ENCODE assay signal across 2 cellular contexts in the genomic region with DNA sequence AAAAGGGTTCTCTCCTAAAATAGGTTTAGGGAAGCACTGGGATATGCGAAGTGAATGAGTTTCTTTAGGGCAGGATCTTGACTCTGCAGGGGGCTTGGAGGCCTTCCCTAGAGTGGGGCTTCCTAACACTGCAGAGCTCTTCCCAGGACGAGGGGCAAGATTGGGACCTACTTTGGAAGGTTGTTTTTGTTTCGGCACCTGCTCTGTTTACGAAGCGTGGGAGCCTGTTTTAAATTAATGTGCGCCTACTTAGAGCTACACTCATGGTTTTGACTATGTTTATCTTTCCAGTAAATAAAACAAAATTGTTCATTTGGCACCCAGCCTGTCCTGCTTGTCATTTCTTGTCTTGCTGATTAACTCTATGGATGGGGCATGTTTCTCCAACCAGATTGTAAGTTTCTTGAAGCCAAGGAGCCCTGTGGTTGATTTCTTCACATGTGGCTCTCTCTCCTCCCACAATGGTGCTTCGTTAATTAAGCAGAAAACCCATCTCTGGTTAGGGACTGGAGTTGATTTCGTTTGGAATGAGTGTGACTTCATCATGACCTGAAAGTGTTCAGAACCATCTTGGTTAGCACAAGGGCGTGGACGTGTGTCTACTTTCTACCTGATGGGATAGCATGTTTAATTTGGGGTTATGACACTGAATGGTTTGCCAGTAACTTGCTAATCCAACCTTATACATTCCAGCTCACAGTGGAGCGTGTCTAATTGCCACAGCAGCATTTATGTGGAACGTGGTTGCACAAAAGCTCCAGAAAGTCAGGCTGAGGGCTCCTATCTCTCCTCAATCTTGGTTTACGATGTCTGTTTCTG.
A peak's percentile ranks its signal among the peaks of the same experiment; 100 is the strongest.
TF ChIP-seq lines count a peak whose summit lies in the region.

No MANE protein-coding gene starts in this region.

TF ChIP-seq in HepG2, 621 proteins besides CTCF, POLR2A, EP300 and RAD21:
- TF ChIP-seq GABPB1 (CRISPR knock-in tag; IDR thresholded peaks at IDR 0.05) (no peak), RBM22 (optimal IDR thresholded peaks at IDR 0.05; ENCODE audit: low read length) (peak; percentile 56)
TF ChIP-seq in HepG2: peak in this region for 1.

TF ChIP-seq in H1, 55 proteins besides CTCF, POLR2A, EP300 and RAD21:
- TF ChIP-seq HDAC2 (IDR thresholded peaks at IDR 0.05; ENCODE audit: borderline replicate concordance in 1 of 2, low read depth in 2 of 2, low read length in 2 of 2) (no peak), RXRA (IDR thresholded peaks at IDR 0.05; ENCODE audit: insufficient read depth, low read depth, low read length) (no peak), RNF2 (IDR thresholded peaks at IDR 0.05; ENCODE audit: borderline replicate concordance, low read depth, low read length, missing control alignments, poor library complexity, severe bottlenecking) (no peak), NRF1 (IDR thresholded peaks at IDR 0.05; ENCODE audit: low read depth, low read length) (no peak), BCL11A (IDR thresholded peaks at IDR 0.05; ENCODE audit: low read depth in 2 of 2, low read length in 2 of 2) (no peak), CEBPB (IDR thresholded peaks at IDR 0.05; ENCODE audit: low read depth, low read length) (no peak), EGR1 (IDR thresholded peaks at IDR 0.05; ENCODE audit: borderline replicate concordance, low read depth, low read length) (no peak), SP2 (IDR thresholded peaks at IDR 0.05; ENCODE audit: low read length) (no peak), TEAD4 (IDR thresholded peaks at IDR 0.05; ENCODE audit: low read depth, low read length) (no peak), GABPA (IDR thresholded peaks at IDR 0.05; ENCODE audit: borderline replicate concordance, insufficient read depth, low read length) (no peak)
- TF ChIP-seq, protein P1, sequence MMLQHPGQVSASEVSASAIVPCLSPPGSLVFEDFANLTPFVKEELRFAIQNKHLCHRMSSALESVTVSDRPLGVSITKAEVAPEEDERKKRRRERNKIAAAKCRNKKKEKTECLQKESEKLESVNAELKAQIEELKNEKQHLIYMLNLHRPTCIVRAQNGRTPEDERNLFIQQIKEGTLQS (IDR thresholded peaks at IDR 0.05; ENCODE audit: insufficient read depth, low read depth, low read length) = no peak
- TF ChIP-seq, protein P2, sequence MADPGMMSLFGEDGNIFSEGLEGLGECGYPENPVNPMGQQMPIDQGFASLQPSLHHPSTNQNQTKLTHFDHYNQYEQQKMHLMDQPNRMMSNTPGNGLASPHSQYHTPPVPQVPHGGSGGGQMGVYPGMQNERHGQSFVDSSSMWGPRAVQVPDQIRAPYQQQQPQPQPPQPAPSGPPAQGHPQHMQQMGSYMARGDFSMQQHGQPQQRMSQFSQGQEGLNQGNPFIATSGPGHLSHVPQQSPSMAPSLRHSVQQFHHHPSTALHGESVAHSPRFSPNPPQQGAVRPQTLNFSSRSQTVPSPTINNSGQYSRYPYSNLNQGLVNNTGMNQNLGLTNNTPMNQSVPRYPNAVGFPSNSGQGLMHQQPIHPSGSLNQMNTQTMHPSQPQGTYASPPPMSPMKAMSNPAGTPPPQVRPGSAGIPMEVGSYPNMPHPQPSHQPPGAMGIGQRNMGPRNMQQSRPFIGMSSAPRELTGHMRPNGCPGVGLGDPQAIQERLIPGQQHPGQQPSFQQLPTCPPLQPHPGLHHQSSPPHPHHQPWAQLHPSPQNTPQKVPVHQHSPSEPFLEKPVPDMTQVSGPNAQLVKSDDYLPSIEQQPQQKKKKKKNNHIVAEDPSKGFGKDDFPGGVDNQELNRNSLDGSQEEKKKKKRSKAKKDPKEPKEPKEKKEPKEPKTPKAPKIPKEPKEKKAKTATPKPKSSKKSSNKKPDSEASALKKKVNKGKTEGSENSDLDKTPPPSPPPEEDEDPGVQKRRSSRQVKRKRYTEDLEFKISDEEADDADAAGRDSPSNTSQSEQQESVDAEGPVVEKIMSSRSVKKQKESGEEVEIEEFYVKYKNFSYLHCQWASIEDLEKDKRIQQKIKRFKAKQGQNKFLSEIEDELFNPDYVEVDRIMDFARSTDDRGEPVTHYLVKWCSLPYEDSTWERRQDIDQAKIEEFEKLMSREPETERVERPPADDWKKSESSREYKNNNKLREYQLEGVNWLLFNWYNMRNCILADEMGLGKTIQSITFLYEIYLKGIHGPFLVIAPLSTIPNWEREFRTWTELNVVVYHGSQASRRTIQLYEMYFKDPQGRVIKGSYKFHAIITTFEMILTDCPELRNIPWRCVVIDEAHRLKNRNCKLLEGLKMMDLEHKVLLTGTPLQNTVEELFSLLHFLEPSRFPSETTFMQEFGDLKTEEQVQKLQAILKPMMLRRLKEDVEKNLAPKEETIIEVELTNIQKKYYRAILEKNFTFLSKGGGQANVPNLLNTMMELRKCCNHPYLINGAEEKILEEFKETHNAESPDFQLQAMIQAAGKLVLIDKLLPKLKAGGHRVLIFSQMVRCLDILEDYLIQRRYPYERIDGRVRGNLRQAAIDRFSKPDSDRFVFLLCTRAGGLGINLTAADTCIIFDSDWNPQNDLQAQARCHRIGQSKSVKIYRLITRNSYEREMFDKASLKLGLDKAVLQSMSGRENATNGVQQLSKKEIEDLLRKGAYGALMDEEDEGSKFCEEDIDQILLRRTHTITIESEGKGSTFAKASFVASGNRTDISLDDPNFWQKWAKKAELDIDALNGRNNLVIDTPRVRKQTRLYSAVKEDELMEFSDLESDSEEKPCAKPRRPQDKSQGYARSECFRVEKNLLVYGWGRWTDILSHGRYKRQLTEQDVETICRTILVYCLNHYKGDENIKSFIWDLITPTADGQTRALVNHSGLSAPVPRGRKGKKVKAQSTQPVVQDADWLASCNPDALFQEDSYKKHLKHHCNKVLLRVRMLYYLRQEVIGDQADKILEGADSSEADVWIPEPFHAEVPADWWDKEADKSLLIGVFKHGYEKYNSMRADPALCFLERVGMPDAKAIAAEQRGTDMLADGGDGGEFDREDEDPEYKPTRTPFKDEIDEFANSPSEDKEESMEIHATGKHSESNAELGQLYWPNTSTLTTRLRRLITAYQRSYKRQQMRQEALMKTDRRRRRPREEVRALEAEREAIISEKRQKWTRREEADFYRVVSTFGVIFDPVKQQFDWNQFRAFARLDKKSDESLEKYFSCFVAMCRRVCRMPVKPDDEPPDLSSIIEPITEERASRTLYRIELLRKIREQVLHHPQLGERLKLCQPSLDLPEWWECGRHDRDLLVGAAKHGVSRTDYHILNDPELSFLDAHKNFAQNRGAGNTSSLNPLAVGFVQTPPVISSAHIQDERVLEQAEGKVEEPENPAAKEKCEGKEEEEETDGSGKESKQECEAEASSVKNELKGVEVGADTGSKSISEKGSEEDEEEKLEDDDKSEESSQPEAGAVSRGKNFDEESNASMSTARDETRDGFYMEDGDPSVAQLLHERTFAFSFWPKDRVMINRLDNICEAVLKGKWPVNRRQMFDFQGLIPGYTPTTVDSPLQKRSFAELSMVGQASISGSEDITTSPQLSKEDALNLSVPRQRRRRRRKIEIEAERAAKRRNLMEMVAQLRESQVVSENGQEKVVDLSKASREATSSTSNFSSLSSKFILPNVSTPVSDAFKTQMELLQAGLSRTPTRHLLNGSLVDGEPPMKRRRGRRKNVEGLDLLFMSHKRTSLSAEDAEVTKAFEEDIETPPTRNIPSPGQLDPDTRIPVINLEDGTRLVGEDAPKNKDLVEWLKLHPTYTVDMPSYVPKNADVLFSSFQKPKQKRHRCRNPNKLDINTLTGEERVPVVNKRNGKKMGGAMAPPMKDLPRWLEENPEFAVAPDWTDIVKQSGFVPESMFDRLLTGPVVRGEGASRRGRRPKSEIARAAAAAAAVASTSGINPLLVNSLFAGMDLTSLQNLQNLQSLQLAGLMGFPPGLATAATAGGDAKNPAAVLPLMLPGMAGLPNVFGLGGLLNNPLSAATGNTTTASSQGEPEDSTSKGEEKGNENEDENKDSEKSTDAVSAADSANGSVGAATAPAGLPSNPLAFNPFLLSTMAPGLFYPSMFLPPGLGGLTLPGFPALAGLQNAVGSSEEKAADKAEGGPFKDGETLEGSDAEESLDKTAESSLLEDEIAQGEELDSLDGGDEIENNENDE (IDR thresholded peaks at IDR 0.05; ENCODE audit: insufficient replicate concordance, low read length) = no peak
